In genomic region chr11:32332990-32333334, GRCh38 we compare ENCODE assay signal across 10 cellular contexts.
DNase-seq lines count a peak whose midpoint lies in the region; ATAC-seq and TF ChIP-seq lines count a peak whose summit lies in the region.
"Had no signal": no experiment of that assay in that cellular context is flagged by ENCODE, and none has a peak within 500 bp of the region (broad histone marks: within the 10 kb centered on the region; RNA-seq: fewer than 3 reads in every experiment).

No MANE protein-coding gene starts in this region.

- H3K4me3 ChIP-seq in adipocyte (ENCODE audit: low read length) = peak overlapping the region; percentile 80
- peak overlapping the region; percentile 30 to 32 for H3K4me3 ChIP-seq in left lung

- no peak for TF ChIP-seq CTCF in left lung (IDR thresholded peaks at IDR 0.05)

- H3K9ac ChIP-seq in adipocyte (ENCODE audit: low read length) = no peak overlapping the region

- no peak for ATAC-seq in left lung
- ATAC-seq in stimulated activated naive CD8-positive, alpha-beta T cell treated with anti-CD3 and anti-CD28 coated beads, Interleukin-15, amount 100 ng/mL, for 72 hours = peak; percentile 50
- no peak for ATAC-seq in HG03175 (IDR thresholded peaks at IDR 0.05; ENCODE audit: unreplicated experiment)

- intact Hi-C loops in left lung (cut with DNase I) = no loop called here

- no peaks in the 10 kb centered on the region for H3K36me3 Mint-ChIP-seq in T-helper 1 cell treated with Interleukin-12 subunit alpha and Interleukin-12 subunit beta and Interleukin-4 antibody, amounts not matched to agents 30 μg/mL and 1 μg/mL, for 36 hours (ENCODE audit: low read depth)

- H3K27me3 Mint-ChIP-seq in T-helper 1 cell treated with Interleukin-12 subunit alpha and Interleukin-12 subunit beta and Interleukin-4 antibody, amounts not matched to agents 30 μg/mL and 1 μg/mL, for 36 hours (ENCODE audit: low read depth) = peaks cover 45% of the 10 kb centered on the region
- H3K27me3 Mint-ChIP-seq in stimulated activated naive CD8-positive, alpha-beta T cell treated with anti-CD3 and anti-CD28 coated beads, Interleukin-15, amount 100 ng/mL, for 72 hours = peaks cover 60% of the 10 kb centered on the region

- H3K27ac ChIP-seq in left lung = no peak overlapping the region
- H3K27ac ChIP-seq: neutrophil had no signal

- H3K9me3 ChIP-seq in adipocyte (ENCODE audit: control insufficient read depth, low read length) (no peaks in the 10 kb centered on the region), left lung (no peaks in the 10 kb centered on the region)
- H3K9me3 ChIP-seq: neutrophil had no signal

- peaks cover 7% of the 10 kb centered on the region for H3K4me1 Mint-ChIP-seq in T-helper 1 cell treated with Interleukin-12 subunit alpha and Interleukin-12 subunit beta and Interleukin-4 antibody, amounts not matched to agents 30 μg/mL and 1 μg/mL, for 36 hours (ENCODE audit: low read depth)
- H3K4me1 Mint-ChIP-seq in stimulated activated naive CD8-positive, alpha-beta T cell treated with anti-CD3 and anti-CD28 coated beads, Interleukin-15, amount 100 ng/mL, for 72 hours = peaks cover 14% of the 10 kb centered on the region

- H3K4me3 Mint-ChIP-seq in T-helper 1 cell treated with Interleukin-12 subunit alpha and Interleukin-12 subunit beta and Interleukin-4 antibody, amounts not matched to agents 30 μg/mL and 1 μg/mL, for 36 hours = peak overlapping the region; percentile 64
- peak overlapping the region; percentile 73 to 79 for H3K4me3 Mint-ChIP-seq in stimulated activated naive CD8-positive, alpha-beta T cell treated with anti-CD3 and anti-CD28 coated beads, Interleukin-15, amount 100 ng/mL, for 72 hours

- H3K4me1 ChIP-seq in adipocyte (ENCODE audit: control insufficient read depth, insufficient read depth, low read length) (no peaks in the 10 kb centered on the region), left lung (peaks cover 0 to 12% of the 10 kb centered on the region in 2 donors)

- no peaks in the 10 kb centered on the region for H3K9me3 Mint-ChIP-seq in T-helper 1 cell treated with Interleukin-12 subunit alpha and Interleukin-12 subunit beta and Interleukin-4 antibody, amounts not matched to agents 30 μg/mL and 1 μg/mL, for 36 hours
- peaks cover 0 to 8% of the 10 kb centered on the region in 2 donors for H3K9me3 Mint-ChIP-seq in stimulated activated naive CD8-positive, alpha-beta T cell treated with anti-CD3 and anti-CD28 coated beads, Interleukin-15, amount 100 ng/mL, for 72 hours

- no peak overlapping the region for H3K27ac Mint-ChIP-seq in T-helper 1 cell treated with Interleukin-12 subunit alpha and Interleukin-12 subunit beta and Interleukin-4 antibody, amounts not matched to agents 30 μg/mL and 1 μg/mL, for 36 hours
- H3K27ac Mint-ChIP-seq in stimulated activated naive CD8-positive, alpha-beta T cell treated with anti-CD3 and anti-CD28 coated beads, Interleukin-15, amount 100 ng/mL, for 72 hours = no peak overlapping the region

- H3K36me3 ChIP-seq in adipocyte (ENCODE audit: control insufficient read depth, insufficient read depth, low read length, severe bottlenecking) = no peaks in the 10 kb centered on the region
- no peaks in the 10 kb centered on the region for H3K36me3 ChIP-seq in left lung
- H3K36me3 ChIP-seq: neutrophil had no signal

- H3K27me3 ChIP-seq in adipocyte (replicated peaks; ENCODE audit: control insufficient read depth, insufficient read depth, low read length) = peaks cover 37% of the 10 kb centered on the region
- H3K27me3 ChIP-seq in left lung = peaks cover 11 to 63% of the 10 kb centered on the region in 2 donors

- DNase-seq in T-helper 1 cell (no peak), adipocyte (ENCODE audit: low read depth) (no peak), left lung (no peak), iPS-NIHi11 (ENCODE audit: low spot score) (no peak)
- DNase-seq in stimulated activated naive CD8-positive, alpha-beta T cell treated with anti-CD3 and anti-CD28 coated beads, Interleukin-15, amount 100 ng/mL, for 72 hours = no peak
- DNase-seq in central memory CD4-positive, alpha-beta T cell = no peak
- DNase-seq: effector CD8-positive, alpha-beta T cell had no signal
